ENCODE assay signal across 1 cellular context in the genomic region with DNA sequence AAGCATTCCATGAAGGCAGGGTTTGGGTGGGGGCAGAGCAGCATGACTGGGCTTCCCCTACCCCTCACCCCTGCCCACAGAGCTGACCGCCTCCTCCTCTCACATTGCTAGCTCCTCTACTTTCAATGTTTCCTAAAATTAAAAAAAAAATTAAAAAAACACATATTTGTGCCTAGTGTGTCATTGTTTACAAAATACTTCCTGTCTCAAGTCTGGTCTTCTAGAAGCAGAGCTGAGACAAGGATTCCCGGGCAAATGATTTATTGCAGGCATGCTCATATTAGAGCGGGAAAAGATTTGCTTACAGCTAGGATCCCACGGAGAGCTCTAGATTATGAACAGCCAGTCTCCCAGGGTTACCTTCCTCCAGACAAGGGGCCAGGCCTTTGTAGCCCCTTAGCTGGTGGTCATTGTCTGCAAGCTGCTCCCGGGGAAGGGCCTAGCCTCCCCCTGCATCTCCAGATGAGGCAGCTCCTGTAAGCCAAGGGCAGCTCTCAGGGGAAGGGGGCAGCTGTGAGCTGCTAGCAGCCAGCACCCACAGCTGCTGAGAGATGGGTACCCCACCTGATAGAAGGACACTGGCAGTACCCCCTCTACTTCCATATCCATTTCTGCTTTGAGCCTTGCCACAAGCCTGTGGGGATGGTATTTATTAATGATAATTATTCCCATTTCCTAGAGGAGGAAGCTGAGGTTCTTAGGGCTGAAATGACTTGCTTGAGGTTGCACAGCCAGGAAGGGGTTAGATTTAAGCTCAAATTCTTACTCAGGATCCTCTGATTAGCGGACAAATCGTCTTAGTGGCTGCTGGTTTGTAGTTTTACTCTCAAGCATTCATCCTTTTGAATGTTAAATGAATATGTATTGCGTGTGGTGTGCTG.
A peak's percentile ranks its signal among the peaks of the same experiment; 100 is the strongest.
TF ChIP-seq lines count a peak whose summit lies in the region.

No MANE protein-coding gene starts in this region.

TF ChIP-seq in K562, 482 proteins besides CTCF, POLR2A, EP300 and RAD21 (continues in another document):
- TF ChIP-seq THRA (IDR thresholded peaks at IDR 0.05) (no peak), KDM4B (IDR thresholded peaks at IDR 0.05; ENCODE audit: borderline replicate concordance in 2 of 2, low read depth in 1 of 2) (no peak), FOSL1 (tag; conservative IDR thresholded peaks at IDR 0.05) (no peak), ZNF79 (CRISPR knock-in tag; IDR thresholded peaks at IDR 0.05; ENCODE audit: low read depth) (no peak), BMI1 (IDR thresholded peaks at IDR 0.05; ENCODE audit: low read length) (no peak), ZNF586 (CRISPR knock-in tag; conservative IDR thresholded peaks at IDR 0.05) (no peak), ELF2 (CRISPR knock-in tag; IDR thresholded peaks at IDR 0.05) (no peak), MLLT1 (IDR thresholded peaks at IDR 0.05) (no peak), KAT7 (CRISPR knock-in tag; IDR thresholded peaks at IDR 0.05; ENCODE audit: borderline replicate concordance) (no peak), PBX2 (CRISPR knock-in tag; IDR thresholded peaks at IDR 0.05; ENCODE audit: low read depth) (no peak), PBX2 (tag; conservative IDR thresholded peaks at IDR 0.05; ENCODE audit: low read depth) (peak; percentile 60), FOXK1 (CRISPR knock-in tag; IDR thresholded peaks at IDR 0.05; ENCODE audit: borderline replicate concordance) (no peak), RBM34 (IDR thresholded peaks at IDR 0.05; ENCODE audit: borderline replicate concordance, insufficient read depth, low read length) (no peak), CREB3L1 (IDR thresholded peaks at IDR 0.05; ENCODE audit: borderline replicate concordance, low read depth) (no peak), CBX2 (IDR thresholded peaks at IDR 0.05; ENCODE audit: insufficient read depth, low read length, poor library complexity, severe bottlenecking) (no peak), SRSF1 (IDR thresholded peaks at IDR 0.05; ENCODE audit: low read depth, low read length) (no peak), ZFP30 (CRISPR knock-in tag; IDR thresholded peaks at IDR 0.05; ENCODE audit: borderline replicate concordance) (no peak), RB1 (IDR thresholded peaks at IDR 0.05; ENCODE audit: low read depth) (no peak), MEIS2 (IDR thresholded peaks at IDR 0.05; ENCODE audit: partially characterized antibody) (peak; percentile 79), TEAD4 (IDR thresholded peaks at IDR 0.05; ENCODE audit: low read length) (no peak), TEAD4 (CRISPR knock-in tag; IDR thresholded peaks at IDR 0.05; ENCODE audit: borderline replicate concordance) (no peak), TEAD2 (tag; IDR thresholded peaks at IDR 0.05) (no peak), ZBTB7A (IDR thresholded peaks at IDR 0.05; ENCODE audit: borderline replicate concordance, control insufficient read depth, low read depth, low read length) (no peak), XRCC3 (IDR thresholded peaks at IDR 0.05) (no peak), ARID2 (IDR thresholded peaks at IDR 0.05) (no peak)
- TF ChIP-seq, protein P1, sequence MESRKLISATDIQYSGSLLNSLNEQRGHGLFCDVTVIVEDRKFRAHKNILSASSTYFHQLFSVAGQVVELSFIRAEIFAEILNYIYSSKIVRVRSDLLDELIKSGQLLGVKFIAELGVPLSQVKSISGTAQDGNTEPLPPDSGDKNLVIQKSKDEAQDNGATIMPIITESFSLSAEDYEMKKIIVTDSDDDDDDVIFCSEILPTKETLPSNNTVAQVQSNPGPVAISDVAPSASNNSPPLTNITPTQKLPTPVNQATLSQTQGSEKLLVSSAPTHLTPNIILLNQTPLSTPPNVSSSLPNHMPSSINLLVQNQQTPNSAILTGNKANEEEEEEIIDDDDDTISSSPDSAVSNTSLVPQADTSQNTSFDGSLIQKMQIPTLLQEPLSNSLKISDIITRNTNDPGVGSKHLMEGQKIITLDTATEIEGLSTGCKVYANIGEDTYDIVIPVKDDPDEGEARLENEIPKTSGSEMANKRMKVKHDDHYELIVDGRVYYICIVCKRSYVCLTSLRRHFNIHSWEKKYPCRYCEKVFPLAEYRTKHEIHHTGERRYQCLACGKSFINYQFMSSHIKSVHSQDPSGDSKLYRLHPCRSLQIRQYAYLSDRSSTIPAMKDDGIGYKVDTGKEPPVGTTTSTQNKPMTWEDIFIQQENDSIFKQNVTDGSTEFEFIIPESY (CRISPR knock-in tag; IDR thresholded peaks at IDR 0.05), result no peak
- TF ChIP-seq, protein P2, sequence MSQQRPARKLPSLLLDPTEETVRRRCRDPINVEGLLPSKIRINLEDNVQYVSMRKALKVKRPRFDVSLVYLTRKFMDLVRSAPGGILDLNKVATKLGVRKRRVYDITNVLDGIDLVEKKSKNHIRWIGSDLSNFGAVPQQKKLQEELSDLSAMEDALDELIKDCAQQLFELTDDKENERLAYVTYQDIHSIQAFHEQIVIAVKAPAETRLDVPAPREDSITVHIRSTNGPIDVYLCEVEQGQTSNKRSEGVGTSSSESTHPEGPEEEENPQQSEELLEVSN (IDR thresholded peaks at IDR 0.05; ENCODE audit: borderline replicate concordance in 1 of 2, extremely low read depth in 1 of 2, insufficient read depth in 1 of 2, insufficient read length in 1 of 2, low read depth in 1 of 2, low read length in 1 of 2, poor library complexity in 1 of 2, severe bottlenecking in 1 of 2), result peak in 1 of 2 experiments; percentile 31
- TF ChIP-seq, protein P3, sequence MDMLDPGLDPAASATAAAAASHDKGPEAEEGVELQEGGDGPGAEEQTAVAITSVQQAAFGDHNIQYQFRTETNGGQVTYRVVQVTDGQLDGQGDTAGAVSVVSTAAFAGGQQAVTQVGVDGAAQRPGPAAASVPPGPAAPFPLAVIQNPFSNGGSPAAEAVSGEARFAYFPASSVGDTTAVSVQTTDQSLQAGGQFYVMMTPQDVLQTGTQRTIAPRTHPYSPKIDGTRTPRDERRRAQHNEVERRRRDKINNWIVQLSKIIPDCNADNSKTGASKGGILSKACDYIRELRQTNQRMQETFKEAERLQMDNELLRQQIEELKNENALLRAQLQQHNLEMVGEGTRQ (CRISPR knock-in tag; IDR thresholded peaks at IDR 0.05), result no peak
- TF ChIP-seq, protein P4, sequence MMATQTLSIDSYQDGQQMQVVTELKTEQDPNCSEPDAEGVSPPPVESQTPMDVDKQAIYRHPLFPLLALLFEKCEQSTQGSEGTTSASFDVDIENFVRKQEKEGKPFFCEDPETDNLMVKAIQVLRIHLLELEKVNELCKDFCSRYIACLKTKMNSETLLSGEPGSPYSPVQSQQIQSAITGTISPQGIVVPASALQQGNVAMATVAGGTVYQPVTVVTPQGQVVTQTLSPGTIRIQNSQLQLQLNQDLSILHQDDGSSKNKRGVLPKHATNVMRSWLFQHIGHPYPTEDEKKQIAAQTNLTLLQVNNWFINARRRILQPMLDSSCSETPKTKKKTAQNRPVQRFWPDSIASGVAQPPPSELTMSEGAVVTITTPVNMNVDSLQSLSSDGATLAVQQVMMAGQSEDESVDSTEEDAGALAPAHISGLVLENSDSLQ (IDR thresholded peaks at IDR 0.05), result peak; percentile 72
- TF ChIP-seq, protein P5, sequence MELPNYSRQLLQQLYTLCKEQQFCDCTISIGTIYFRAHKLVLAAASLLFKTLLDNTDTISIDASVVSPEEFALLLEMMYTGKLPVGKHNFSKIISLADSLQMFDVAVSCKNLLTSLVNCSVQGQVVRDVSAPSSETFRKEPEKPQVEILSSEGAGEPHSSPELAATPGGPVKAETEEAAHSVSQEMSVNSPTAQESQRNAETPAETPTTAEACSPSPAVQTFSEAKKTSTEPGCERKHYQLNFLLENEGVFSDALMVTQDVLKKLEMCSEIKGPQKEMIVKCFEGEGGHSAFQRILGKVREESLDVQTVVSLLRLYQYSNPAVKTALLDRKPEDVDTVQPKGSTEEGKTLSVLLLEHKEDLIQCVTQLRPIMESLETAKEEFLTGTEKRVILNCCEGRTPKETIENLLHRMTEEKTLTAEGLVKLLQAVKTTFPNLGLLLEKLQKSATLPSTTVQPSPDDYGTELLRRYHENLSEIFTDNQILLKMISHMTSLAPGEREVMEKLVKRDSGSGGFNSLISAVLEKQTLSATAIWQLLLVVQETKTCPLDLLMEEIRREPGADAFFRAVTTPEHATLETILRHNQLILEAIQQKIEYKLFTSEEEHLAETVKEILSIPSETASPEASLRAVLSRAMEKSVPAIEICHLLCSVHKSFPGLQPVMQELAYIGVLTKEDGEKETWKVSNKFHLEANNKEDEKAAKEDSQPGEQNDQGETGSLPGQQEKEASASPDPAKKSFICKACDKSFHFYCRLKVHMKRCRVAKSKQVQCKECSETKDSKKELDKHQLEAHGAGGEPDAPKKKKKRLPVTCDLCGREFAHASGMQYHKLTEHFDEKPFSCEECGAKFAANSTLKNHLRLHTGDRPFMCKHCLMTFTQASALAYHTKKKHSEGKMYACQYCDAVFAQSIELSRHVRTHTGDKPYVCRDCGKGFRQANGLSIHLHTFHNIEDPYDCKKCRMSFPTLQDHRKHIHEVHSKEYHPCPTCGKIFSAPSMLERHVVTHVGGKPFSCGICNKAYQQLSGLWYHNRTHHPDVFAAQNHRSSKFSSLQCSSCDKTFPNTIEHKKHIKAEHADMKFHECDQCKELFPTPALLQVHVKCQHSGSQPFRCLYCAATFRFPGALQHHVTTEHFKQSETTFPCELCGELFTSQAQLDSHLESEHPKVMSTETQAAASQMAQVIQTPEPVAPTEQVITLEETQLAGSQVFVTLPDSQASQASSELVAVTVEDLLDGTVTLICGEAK (IDR thresholded peaks at IDR 0.05), result no peak
- TF ChIP-seq, protein P5 (CRISPR knock-in tag; IDR thresholded peaks at IDR 0.05), result no peak
